21 cellular contexts compared by ENCODE assay signal in the genomic region with DNA sequence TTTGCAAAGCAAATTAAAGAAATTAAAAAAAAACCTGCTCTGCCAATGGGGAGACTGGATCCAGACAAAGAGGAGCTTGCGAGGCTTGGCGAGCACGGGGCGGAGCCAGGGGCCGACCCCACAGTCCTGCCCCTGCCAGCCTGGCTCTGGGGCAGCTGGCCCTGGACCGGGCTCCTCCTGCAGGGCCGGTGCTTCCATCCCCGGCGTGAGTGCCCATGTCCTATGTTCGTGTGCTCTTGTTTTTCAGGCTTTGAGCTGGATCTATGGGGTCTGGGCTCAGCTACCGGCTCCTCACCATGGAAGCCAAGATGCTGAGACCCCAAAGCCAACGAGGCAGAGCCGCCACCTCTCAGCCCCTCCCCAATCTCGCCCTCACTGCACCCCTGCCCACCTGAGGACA.
DNase-seq lines count a peak whose midpoint lies in the region; ATAC-seq and TF ChIP-seq lines count a peak whose summit lies in the region.
"Had no signal": no experiment of that assay in that cellular context is flagged by ENCODE, and none has a peak within 500 bp of the region (broad histone marks: within the 10 kb centered on the region; RNA-seq: fewer than 3 reads in every experiment).

No MANE protein-coding gene starts in this region.

- H3K27ac Mint-ChIP-seq in brain (peak overlapping the region in 3 of 5 experiments; percentile 66 to 84 (median 73)), neural crest cell (ENCODE audit: unreplicated experiment) (peak overlapping the region; percentile 19), immature natural killer cell (peak overlapping the region in 1 of 6 donors; percentile 60)
- H3K27ac Mint-ChIP-seq: B cell had no signal

- H3K4me3 Mint-ChIP-seq in brain (no peak overlapping the region), neural crest cell (no peak overlapping the region), immature natural killer cell (no peak overlapping the region)
- H3K4me3 Mint-ChIP-seq: B cell, CD14-positive monocyte had no signal

- no peak for TF ChIP-seq POLR2A in stomach (IDR thresholded peaks at IDR 0.05)

- H3K4me1 ChIP-seq in right cardiac atrium (ENCODE audit: control insufficient read depth, insufficient read depth, low read length) (no peaks in the 10 kb centered on the region), left ventricle myocardium inferior (peaks cover 13% of the 10 kb centered on the region), stomach (no peaks in the 10 kb centered on the region), foreskin keratinocyte (no peaks in the 10 kb centered on the region)
- H3K4me1 ChIP-seq: A549, HAP-1, SJCRH30 had no signal

- H3K4me3 ChIP-seq in right cardiac atrium (ENCODE audit: low read length) (no peak overlapping the region), left ventricle myocardium inferior (no peak overlapping the region), stomach (no peak overlapping the region)
- H3K4me3 ChIP-seq: A549, HAP-1, SJCRH30 had no signal

- H3K36me3 Mint-ChIP-seq in brain (no peaks in the 10 kb centered on the region), neural crest cell (ENCODE audit: low read depth) (no peaks in the 10 kb centered on the region), immature natural killer cell (no peaks in the 10 kb centered on the region)
- H3K36me3 Mint-ChIP-seq: CD14-positive monocyte had no signal

- TF ChIP-seq CTCF in left ventricle myocardium inferior (IDR thresholded peaks at IDR 0.05; ENCODE audit: borderline replicate concordance) (no peak), brain (conservative IDR thresholded peaks at IDR 0.05) (no peak), neural crest cell (conservative IDR thresholded peaks at IDR 0.05) (no peak), stomach (IDR thresholded peaks at IDR 0.05) (no peak), foreskin keratinocyte (conservative IDR thresholded peaks at IDR 0.05) (no peak)

- peak in 2 of 3 donors; percentile 7 to 23 for DNase-seq in right cardiac atrium
- no peak for DNase-seq in left ventricle myocardium inferior
- DNase-seq in neural crest cell (ENCODE audit: low read depth, low spot score), result no peak
- peak; percentile 1 for DNase-seq in stomach
- DNase-seq in immature natural killer cell, result no peak
- DNase-seq in foreskin keratinocyte, result no peak
- no peak for DNase-seq in RKO (ENCODE audit: low spot score)
- DNase-seq: GDM1, NCI-H1092, NCI-H1436 treated with DMSO at 0.1 percent for 48 hours, NCI-H1930, NCI-H2227 treated with DMSO at 0.1 percent for 48 hours, NCI-H510A, NCI-H82 had no signal

- peaks cover 5% of the 10 kb centered on the region for H3K4me1 Mint-ChIP-seq in brain
- no peaks in the 10 kb centered on the region for H3K4me1 Mint-ChIP-seq in neural crest cell
- H3K4me1 Mint-ChIP-seq in immature natural killer cell, result no peaks in the 10 kb centered on the region
- H3K4me1 Mint-ChIP-seq: B cell, CD14-positive monocyte had no signal

- intact Hi-C loops in right cardiac atrium (cut with DNase I) (no loop called here), left ventricle myocardium inferior (cut with micrococcal nuclease) (no loop called here), stomach (cut with DNase I; ENCODE audit: low total_unique reads) (no loop called here)

- H3K27me3 Mint-ChIP-seq in brain, result peaks cover 7% of the 10 kb centered on the region
- H3K27me3 Mint-ChIP-seq in neural crest cell (ENCODE audit: low read depth), result peaks cover 8% of the 10 kb centered on the region
- H3K27me3 Mint-ChIP-seq in immature natural killer cell (ENCODE audit: low read depth in 3 of 3), result peaks cover 0 to 1% (median 1%) of the 10 kb centered on the region in 3 donors

- H3K36me3 ChIP-seq in left ventricle myocardium inferior, result no peaks in the 10 kb centered on the region
- no peaks in the 10 kb centered on the region for H3K36me3 ChIP-seq in stomach
- H3K36me3 ChIP-seq: HAP-1, SJCRH30 had no signal

- H3K9me3 ChIP-seq in right cardiac atrium (ENCODE audit: control insufficient read depth, low read length) (no peaks in the 10 kb centered on the region), left ventricle myocardium inferior (replicated peaks) (peaks cover 13% of the 10 kb centered on the region), stomach (peaks cover 0 to 4% (median 0%) of the 10 kb centered on the region in 4 donors)
- H3K9me3 ChIP-seq: HAP-1, SJCRH30 had no signal

- TF ChIP-seq EP300 in stomach (IDR thresholded peaks at IDR 0.05), result no peak

- H3K27ac ChIP-seq in right cardiac atrium (ENCODE audit: low read length) (no peak overlapping the region), left ventricle myocardium inferior (replicated peaks) (no peak overlapping the region), stomach (no peak overlapping the region), foreskin keratinocyte (no peak overlapping the region)
- H3K27ac ChIP-seq: A549, SJCRH30 had no signal

- H3K9me3 Mint-ChIP-seq in brain (peaks cover 3 to 15% (median 5%) of the 10 kb centered on the region in 5 experiments), neural crest cell (peaks cover 3% of the 10 kb centered on the region), immature natural killer cell (peaks cover 0 to 3% (median 0%) of the 10 kb centered on the region in 6 donors)

- ATAC-seq in right cardiac atrium (no peak), foreskin keratinocyte (no peak)
- ATAC-seq: A549, Panc1 had no signal

- no peaks in the 10 kb centered on the region for H3K27me3 ChIP-seq in right cardiac atrium (ENCODE audit: control insufficient read depth, insufficient read depth)
- peaks cover 14% of the 10 kb centered on the region for H3K27me3 ChIP-seq in left ventricle myocardium inferior (ENCODE audit: low read depth)
- peaks cover 0 to 17% (median 0%) of the 10 kb centered on the region in 3 donors for H3K27me3 ChIP-seq in stomach
- H3K27me3 ChIP-seq in foreskin keratinocyte, result no peaks in the 10 kb centered on the region

- 83% methylated on average over 14 of the region's 14 CpGs for whole genome bisulfite sequencing in right cardiac atrium
- WGBS in stomach, 5 donors, result 70 to 78% (median 74%) methylated on average over 12 to 14 of the region's 14 CpGs

Comparison
In these comparisons a context has a peak if more than half of its experiments do, and no peak if none do; other contexts are left out.
1. DNase-seq: peak in right cardiac atrium (2 of 3) and stomach (single experiment); none in left ventricle myocardium inferior (single experiment), neural crest cell (single experiment), immature natural killer cell (0 of 3), foreskin keratinocyte (0 of 2) and RKO (single experiment).